Comparison of ENCODE assay signal across 1 cellular context in genomic region chr7:157010588-157011332, GRCh38.
TF ChIP-seq lines count a peak whose summit lies in the region.

Gene MNX1 (minus strand): TSS chr7:157010663. CDS start chr7:157010350, 313 bp downstream.

TF ChIP-seq in HepG2, 621 proteins besides CTCF, POLR2A, EP300 and RAD21 (continued from another document):
- TF ChIP-seq ZBTB40 (IDR thresholded peaks at IDR 0.05) (no peak), ZBTB40 (CRISPR knock-in tag; IDR thresholded peaks at IDR 0.05) (no peak), NFE2L1 (CRISPR knock-in tag; IDR thresholded peaks at IDR 0.05; ENCODE audit: borderline replicate concordance) (no peak), JARID2 (CRISPR knock-in tag; IDR thresholded peaks at IDR 0.05; ENCODE audit: insufficient replicate concordance) (no peak), ZNF749 (CRISPR knock-in tag; IDR thresholded peaks at IDR 0.05; ENCODE audit: borderline replicate concordance) (no peak), XBP1 (CRISPR knock-in tag; IDR thresholded peaks at IDR 0.05) (no peak), ZNF431 (CRISPR knock-in tag; IDR thresholded peaks at IDR 0.05; ENCODE audit: borderline replicate concordance, low read depth) (no peak), ZNF597 (CRISPR knock-in tag; IDR thresholded peaks at IDR 0.05) (no peak), SIN3A (IDR thresholded peaks at IDR 0.05; ENCODE audit: borderline replicate concordance, low read depth, low read length) (no peak), CHCHD3 (CRISPR knock-in tag; IDR thresholded peaks at IDR 0.05) (0 out of 2 replicates have a peak, but pooled peaks have one; percentile 42), ZNF724P (CRISPR knock-in tag; IDR thresholded peaks at IDR 0.05; ENCODE audit: borderline replicate concordance) (no peak), MEIS2 (CRISPR knock-in tag; IDR thresholded peaks at IDR 0.05) (peak; percentile 64; the same call in 1 of the 2 replicates), CREB1 (IDR thresholded peaks at IDR 0.05) (no peak), CREB1 (CRISPR knock-in tag; IDR thresholded peaks at IDR 0.05) (no peak), IKZF4 (CRISPR knock-in tag; IDR thresholded peaks at IDR 0.05; ENCODE audit: borderline replicate concordance, low read depth, not compliant biosample characterization) (no peak), CREM (IDR thresholded peaks at IDR 0.05) (no peak), CREM (CRISPR knock-in tag; IDR thresholded peaks at IDR 0.05) (no peak), ZNF574 (CRISPR knock-in tag; IDR thresholded peaks at IDR 0.05) (peak; percentile 39; the same call in 1 of the 2 replicates), U2AF2 (IDR thresholded peaks at IDR 0.05; ENCODE audit: low read depth, low read length) (no peak), ZNF263 (CRISPR knock-in tag; IDR thresholded peaks at IDR 0.05) (0 out of 2 replicates have a peak, but pooled peaks have one; percentile 31), ZNF225 (CRISPR knock-in tag; IDR thresholded peaks at IDR 0.05) (no peak), ZNF800 (CRISPR knock-in tag; IDR thresholded peaks at IDR 0.05) (peak; percentile 42; the same call in 1 of the 2 replicates), NR2C2 (CRISPR knock-in tag; IDR thresholded peaks at IDR 0.05; ENCODE audit: borderline replicate concordance) (no peak), ZFP90 (CRISPR knock-in tag; IDR thresholded peaks at IDR 0.05; ENCODE audit: borderline replicate concordance) (no peak), ZNF543 (CRISPR knock-in tag; IDR thresholded peaks at IDR 0.05) (no peak), NFKBIZ (CRISPR knock-in tag; IDR thresholded peaks at IDR 0.05) (no peak), ZNF564 (CRISPR knock-in tag; IDR thresholded peaks at IDR 0.05) (no peak; the same call in 1 of the 2 replicates), ETV6 (CRISPR knock-in tag; conservative IDR thresholded peaks at IDR 0.05) (no peak), WIZ (CRISPR knock-in tag; IDR thresholded peaks at IDR 0.05) (no peak), PITX1 (CRISPR knock-in tag; IDR thresholded peaks at IDR 0.05) (no peak), AGO2 (optimal IDR thresholded peaks at IDR 0.05; ENCODE audit: low read depth, low read length) (peak; percentile 45)
